ENCODE assay signal across 1 cellular context in genomic region chr2:102142829-102143449, GRCh38.
TF ChIP-seq lines count a peak whose summit lies in the region.

No MANE protein-coding gene starts in this region.

TF ChIP-seq in HepG2, 621 proteins besides CTCF, POLR2A, EP300 and RAD21 (continued from another document and continues in another):
- TF ChIP-seq, protein P1, sequence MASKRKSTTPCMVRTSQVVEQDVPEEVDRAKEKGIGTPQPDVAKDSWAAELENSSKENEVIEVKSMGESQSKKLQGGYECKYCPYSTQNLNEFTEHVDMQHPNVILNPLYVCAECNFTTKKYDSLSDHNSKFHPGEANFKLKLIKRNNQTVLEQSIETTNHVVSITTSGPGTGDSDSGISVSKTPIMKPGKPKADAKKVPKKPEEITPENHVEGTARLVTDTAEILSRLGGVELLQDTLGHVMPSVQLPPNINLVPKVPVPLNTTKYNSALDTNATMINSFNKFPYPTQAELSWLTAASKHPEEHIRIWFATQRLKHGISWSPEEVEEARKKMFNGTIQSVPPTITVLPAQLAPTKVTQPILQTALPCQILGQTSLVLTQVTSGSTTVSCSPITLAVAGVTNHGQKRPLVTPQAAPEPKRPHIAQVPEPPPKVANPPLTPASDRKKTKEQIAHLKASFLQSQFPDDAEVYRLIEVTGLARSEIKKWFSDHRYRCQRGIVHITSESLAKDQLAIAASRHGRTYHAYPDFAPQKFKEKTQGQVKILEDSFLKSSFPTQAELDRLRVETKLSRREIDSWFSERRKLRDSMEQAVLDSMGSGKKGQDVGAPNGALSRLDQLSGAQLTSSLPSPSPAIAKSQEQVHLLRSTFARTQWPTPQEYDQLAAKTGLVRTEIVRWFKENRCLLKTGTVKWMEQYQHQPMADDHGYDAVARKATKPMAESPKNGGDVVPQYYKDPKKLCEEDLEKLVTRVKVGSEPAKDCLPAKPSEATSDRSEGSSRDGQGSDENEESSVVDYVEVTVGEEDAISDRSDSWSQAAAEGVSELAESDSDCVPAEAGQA (IDR thresholded peaks at IDR 0.05; ENCODE audit: low read depth) = no peak
- TF ChIP-seq, protein P1 (CRISPR knock-in tag; IDR thresholded peaks at IDR 0.05; ENCODE audit: borderline replicate concordance) = no peak
- 0 out of 2 replicates have a peak, but pooled peaks have one; percentile 59 for TF ChIP-seq SALL2 (CRISPR knock-in tag; IDR thresholded peaks at IDR 0.05)
- no peak for TF ChIP-seq MAFK (conservative IDR thresholded peaks at IDR 0.05 in 1 of 2, IDR thresholded peaks at IDR 0.05 in 1 of 2; ENCODE audit: low read length in 2 of 2)
- TF ChIP-seq NKX3-1 (CRISPR knock-in tag; IDR thresholded peaks at IDR 0.05) = no peak
- TF ChIP-seq, protein P2, sequence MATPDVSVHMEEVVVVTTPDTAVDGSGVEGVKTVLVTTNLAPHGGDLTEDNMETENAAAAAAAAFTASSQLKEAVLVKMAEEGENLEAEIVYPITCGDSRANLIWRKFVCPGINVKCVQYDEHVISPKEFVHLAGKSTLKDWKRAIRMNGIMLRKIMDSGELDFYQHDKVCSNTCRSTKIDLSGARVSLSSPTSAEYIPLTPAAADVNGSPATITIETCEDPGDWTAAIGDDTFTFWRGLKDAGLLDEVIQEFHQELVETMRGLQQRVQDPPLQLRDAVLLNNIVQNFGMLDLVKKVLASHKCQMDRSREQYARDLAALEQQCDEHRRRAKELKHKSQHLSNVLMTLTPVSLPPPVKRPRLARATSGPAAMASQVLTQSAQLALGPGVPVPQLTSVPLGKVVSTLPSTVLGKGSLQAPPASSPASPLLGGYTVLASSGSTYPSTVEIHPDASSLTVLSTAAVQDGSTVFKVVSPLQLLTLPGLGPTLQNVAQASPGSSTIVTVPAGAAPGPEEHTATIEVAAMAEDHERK (CRISPR knock-in tag; IDR thresholded peaks at IDR 0.05; ENCODE audit: low read depth) = no peak
- no peak for TF ChIP-seq DBP (CRISPR knock-in tag; IDR thresholded peaks at IDR 0.05; ENCODE audit: not compliant biosample characterization)
- TF ChIP-seq NONO (IDR thresholded peaks at IDR 0.05) = no peak
- TF ChIP-seq NONO (CRISPR knock-in tag; conservative IDR thresholded peaks at IDR 0.05) = 0 out of 2 replicates have a peak, but pooled peaks have one; percentile 17
- no peak for TF ChIP-seq MBD4 (IDR thresholded peaks at IDR 0.05; ENCODE audit: borderline replicate concordance, low read length)
- TF ChIP-seq, protein P3, sequence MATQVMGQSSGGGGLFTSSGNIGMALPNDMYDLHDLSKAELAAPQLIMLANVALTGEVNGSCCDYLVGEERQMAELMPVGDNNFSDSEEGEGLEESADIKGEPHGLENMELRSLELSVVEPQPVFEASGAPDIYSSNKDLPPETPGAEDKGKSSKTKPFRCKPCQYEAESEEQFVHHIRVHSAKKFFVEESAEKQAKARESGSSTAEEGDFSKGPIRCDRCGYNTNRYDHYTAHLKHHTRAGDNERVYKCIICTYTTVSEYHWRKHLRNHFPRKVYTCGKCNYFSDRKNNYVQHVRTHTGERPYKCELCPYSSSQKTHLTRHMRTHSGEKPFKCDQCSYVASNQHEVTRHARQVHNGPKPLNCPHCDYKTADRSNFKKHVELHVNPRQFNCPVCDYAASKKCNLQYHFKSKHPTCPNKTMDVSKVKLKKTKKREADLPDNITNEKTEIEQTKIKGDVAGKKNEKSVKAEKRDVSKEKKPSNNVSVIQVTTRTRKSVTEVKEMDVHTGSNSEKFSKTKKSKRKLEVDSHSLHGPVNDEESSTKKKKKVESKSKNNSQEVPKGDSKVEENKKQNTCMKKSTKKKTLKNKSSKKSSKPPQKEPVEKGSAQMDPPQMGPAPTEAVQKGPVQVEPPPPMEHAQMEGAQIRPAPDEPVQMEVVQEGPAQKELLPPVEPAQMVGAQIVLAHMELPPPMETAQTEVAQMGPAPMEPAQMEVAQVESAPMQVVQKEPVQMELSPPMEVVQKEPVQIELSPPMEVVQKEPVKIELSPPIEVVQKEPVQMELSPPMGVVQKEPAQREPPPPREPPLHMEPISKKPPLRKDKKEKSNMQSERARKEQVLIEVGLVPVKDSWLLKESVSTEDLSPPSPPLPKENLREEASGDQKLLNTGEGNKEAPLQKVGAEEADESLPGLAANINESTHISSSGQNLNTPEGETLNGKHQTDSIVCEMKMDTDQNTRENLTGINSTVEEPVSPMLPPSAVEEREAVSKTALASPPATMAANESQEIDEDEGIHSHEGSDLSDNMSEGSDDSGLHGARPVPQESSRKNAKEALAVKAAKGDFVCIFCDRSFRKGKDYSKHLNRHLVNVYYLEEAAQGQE (IDR thresholded peaks at IDR 0.05; ENCODE audit: borderline replicate concordance in 1 of 2, low read depth in 1 of 2, low read length in 2 of 2) = no peak
- TF ChIP-seq TFAP4 (IDR thresholded peaks at IDR 0.05; ENCODE audit: borderline replicate concordance, low read depth) = no peak
- TF ChIP-seq HINFP (CRISPR knock-in tag; IDR thresholded peaks at IDR 0.05; ENCODE audit: low read depth) = no peak
- TF ChIP-seq MNT (IDR thresholded peaks at IDR 0.05) = no peak
- TF ChIP-seq NR3C1 (CRISPR knock-in tag; IDR thresholded peaks at IDR 0.05) = no peak
- no peak for TF ChIP-seq MXD4 (CRISPR knock-in tag; IDR thresholded peaks at IDR 0.05)
- TF ChIP-seq TOE1 (CRISPR knock-in tag; IDR thresholded peaks at IDR 0.05) = peak; percentile 10; the same call in 1 of the 2 replicates
- no peak for TF ChIP-seq ZNF660 (CRISPR knock-in tag; IDR thresholded peaks at IDR 0.05; ENCODE audit: borderline replicate concordance, low read depth)
- no peak for TF ChIP-seq ARID5B (CRISPR knock-in tag; IDR thresholded peaks at IDR 0.05)
- no peak for TF ChIP-seq TCF12 (IDR thresholded peaks at IDR 0.05)
- 0 out of 2 replicates have a peak, but pooled peaks have one; percentile 27 for TF ChIP-seq TCF12 (CRISPR knock-in tag; IDR thresholded peaks at IDR 0.05)
- 0 out of 2 replicates have a peak, but pooled peaks have one; percentile 5 for TF ChIP-seq ZNF629 (CRISPR knock-in tag; conservative IDR thresholded peaks at IDR 0.05)
- no peak for TF ChIP-seq ZNF276 (CRISPR knock-in tag; IDR thresholded peaks at IDR 0.05; ENCODE audit: low read depth)
- no peak for TF ChIP-seq HNRNPLL (IDR thresholded peaks at IDR 0.05; ENCODE audit: low read depth, low read length, poor library complexity, severe bottlenecking)
- TF ChIP-seq ZNF253 (CRISPR knock-in tag; IDR thresholded peaks at IDR 0.05; ENCODE audit: borderline replicate concordance) = no peak
- TF ChIP-seq REL (CRISPR knock-in tag; conservative IDR thresholded peaks at IDR 0.05) = no peak
- TF ChIP-seq NR1H2 (CRISPR knock-in tag; IDR thresholded peaks at IDR 0.05; ENCODE audit: borderline replicate concordance, low read depth) = no peak
- TF ChIP-seq, protein P4, sequence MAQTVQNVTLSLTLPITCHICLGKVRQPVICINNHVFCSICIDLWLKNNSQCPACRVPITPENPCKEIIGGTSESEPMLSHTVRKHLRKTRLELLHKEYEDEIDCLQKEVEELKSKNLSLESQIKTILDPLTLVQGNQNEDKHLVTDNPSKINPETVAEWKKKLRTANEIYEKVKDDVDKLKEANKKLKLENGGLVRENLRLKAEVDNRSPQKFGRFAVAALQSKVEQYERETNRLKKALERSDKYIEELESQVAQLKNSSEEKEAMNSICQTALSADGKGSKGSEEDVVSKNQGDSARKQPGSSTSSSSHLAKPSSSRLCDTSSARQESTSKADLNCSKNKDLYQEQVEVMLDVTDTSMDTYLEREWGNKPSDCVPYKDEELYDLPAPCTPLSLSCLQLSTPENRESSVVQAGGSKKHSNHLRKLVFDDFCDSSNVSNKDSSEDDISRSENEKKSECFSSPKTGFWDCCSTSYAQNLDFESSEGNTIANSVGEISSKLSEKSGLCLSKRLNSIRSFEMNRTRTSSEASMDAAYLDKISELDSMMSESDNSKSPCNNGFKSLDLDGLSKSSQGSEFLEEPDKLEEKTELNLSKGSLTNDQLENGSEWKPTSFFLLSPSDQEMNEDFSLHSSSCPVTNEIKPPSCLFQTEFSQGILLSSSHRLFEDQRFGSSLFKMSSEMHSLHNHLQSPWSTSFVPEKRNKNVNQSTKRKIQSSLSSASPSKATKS (CRISPR knock-in tag; IDR thresholded peaks at IDR 0.05) = no peak
- TF ChIP-seq TRIM24 (CRISPR knock-in tag; IDR thresholded peaks at IDR 0.05) = no peak
- peak; percentile 83; the same call in 1 of the 2 replicates for TF ChIP-seq ZNF761 (CRISPR knock-in tag; conservative IDR thresholded peaks at IDR 0.05)
